ENCODE assay signal across 8 cellular contexts in the genomic region with DNA sequence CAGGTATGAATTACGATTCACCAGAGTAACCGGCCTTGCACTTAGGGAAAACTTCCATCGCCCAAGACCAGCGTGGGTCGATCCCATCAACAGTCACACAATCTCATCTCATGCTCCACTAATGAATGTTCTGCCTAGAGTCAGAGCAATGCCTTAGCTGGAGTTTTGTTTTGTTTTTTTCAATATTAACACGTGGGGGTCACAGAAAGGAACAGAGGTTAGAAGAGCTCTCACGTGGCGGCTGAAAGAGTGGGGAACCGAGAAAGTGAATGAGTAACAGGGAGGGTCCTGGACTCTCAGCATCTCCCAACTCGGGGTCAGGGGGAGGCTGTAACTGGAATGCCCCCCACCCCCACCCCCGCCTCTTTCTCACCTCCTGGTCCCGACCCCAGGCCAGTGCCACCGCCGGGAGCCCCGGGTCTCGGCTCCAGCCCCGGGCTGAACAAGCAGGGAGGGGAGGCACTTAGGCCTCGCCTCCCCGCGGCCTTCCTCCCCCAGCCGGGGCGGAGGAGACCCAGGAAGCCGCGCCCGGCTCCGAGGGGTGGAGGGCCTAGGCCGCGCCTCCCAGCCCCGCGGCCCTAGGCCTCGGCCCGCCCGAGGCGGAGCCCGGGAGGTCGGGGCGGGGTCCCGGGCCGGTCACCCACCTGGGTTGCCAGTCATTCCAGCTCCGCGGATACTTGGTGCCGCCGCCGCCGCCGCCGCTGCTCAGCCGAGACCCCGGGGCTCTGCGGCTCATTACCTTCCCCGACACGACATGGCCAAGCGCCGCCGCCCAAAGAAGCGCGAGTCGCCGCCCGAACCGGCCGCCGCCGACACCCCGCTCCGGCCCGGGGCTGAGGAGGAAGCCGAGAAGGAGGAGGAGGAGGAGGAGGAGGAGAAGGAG. TPM values are rescaled to one million over a fixed set of nuclear protein-coding genes. Genes with fewer than 3 reads are reported as not detected.
DNase-seq lines count a peak whose midpoint lies in the region; ATAC-seq and TF ChIP-seq lines count a peak whose summit lies in the region.
"Not testable (repeated sequence)": the region's sequence is repeated elsewhere in the genome, so short reads cannot be mapped to it uniquely, and the experiment has no call there.

No MANE protein-coding gene starts in this region.

- H3K36me3 ChIP-seq in esophagus (ENCODE audit: control insufficient read depth in 2 of 2, insufficient read depth in 2 of 2, low read length in 1 of 2); mucosa of rectum (ENCODE audit: control insufficient read depth in 2 of 2, insufficient read depth in 2 of 2, low read length in 2 of 2): not testable (repeated sequence)

- DNase-seq in CD4-positive, alpha-beta T cell: peak; percentile 21 to 66 (median 54)
- DNase-seq in RPMI7951 (ENCODE audit: low read depth) (peak; percentile 65), activated T-helper 1 cell treated with Interleukin-2 at 50 U/mL for 16 hours (ENCODE audit: low read depth) (peak; percentile 56)
- peak; percentile 11 for DNase-seq in stimulated activated CD8-positive, alpha-beta memory T cell treated with anti-CD3 and anti-CD28 coated beads, Interleukin-12 subunit alpha, Interleukin-12 subunit beta, amount 100 ng/mL, for 24 hours (ENCODE audit: extremely low read depth)

- not testable (repeated sequence) for H3K27me3 Mint-ChIP-seq in CD4-positive, alpha-beta T cell

- H3K27ac ChIP-seq in CD4-positive, alpha-beta T cell (ENCODE audit: low read depth, low read length): peak overlapping the region; percentile 85
- peak overlapping the region; percentile 98 to 99 for H3K27ac ChIP-seq in esophagus (ENCODE audit: low read depth in 2 of 2, low read length in 1 of 2)
- peak overlapping the region; percentile 91 to 94 for H3K27ac ChIP-seq in mucosa of rectum (ENCODE audit: low read depth in 2 of 2, low read length in 2 of 2)

- not testable (repeated sequence) for H3K9me3 Mint-ChIP-seq in CD4-positive, alpha-beta T cell

- H3K9me3 ChIP-seq in CD4-positive, alpha-beta T cell (ENCODE audit: control insufficient read depth, low read length); esophagus (ENCODE audit: control insufficient read depth in 2 of 2, insufficient read depth in 1 of 2, low read depth in 1 of 2, low read length in 1 of 2); mucosa of rectum (ENCODE audit: control insufficient read depth in 2 of 2, low read length in 2 of 2): not testable (repeated sequence)

- CTCF ChIA-PET in CD4-positive, alpha-beta T cell (lab: Charles Lee): interaction anchor here (0.9 to 1.5 kb wide), 2 partner anchors 120 to 124 kb away, joined by 3 to 4 read pairs; a partner anchor contains a TSS

- WGBS in esophagus, 2 donors: 0% methylated on average over 33 to 68 of the region's 68 CpGs

- H3K9ac ChIP-seq in mucosa of rectum (ENCODE audit: low read depth in 1 of 2, low read length in 2 of 2): peak overlapping the region; percentile 85

- H3K4me3 ChIP-seq in esophagus (ENCODE audit: low read depth in 1 of 2, low read length in 2 of 2): peak overlapping the region; percentile 70 to 82
- H3K4me3 ChIP-seq in mucosa of rectum (ENCODE audit: low read length in 2 of 2): peak overlapping the region; percentile 81 to 83

- peaks cover 44% of the 10 kb centered on the region for H3K4me1 Mint-ChIP-seq in CD4-positive, alpha-beta T cell (ENCODE audit: low read depth)

- H3K4me3 Mint-ChIP-seq in CD4-positive, alpha-beta T cell: peak overlapping the region; percentile 98

- ATAC-seq in CD4-positive, alpha-beta T cell (ENCODE audit: poor library complexity): peak; percentile 47
- ATAC-seq in GM21447 (IDR thresholded peaks at IDR 0.05; ENCODE audit: unreplicated experiment): peak; percentile 33
- ATAC-seq in HG03521 (IDR thresholded peaks at IDR 0.05; ENCODE audit: unreplicated experiment): peak; percentile 46

- H3K27me3 ChIP-seq in CD4-positive, alpha-beta T cell (ENCODE audit: control insufficient read depth, insufficient read depth, low read length); esophagus (ENCODE audit: control insufficient read depth in 1 of 2, insufficient read depth in 2 of 2, low read length in 2 of 2); mucosa of rectum (ENCODE audit: control insufficient read depth in 2 of 2, insufficient read depth in 2 of 2, low read length in 2 of 2): not testable (repeated sequence)

- intact Hi-C loops in CD4-positive, alpha-beta T cell (cut with DNase I, micrococcal nuclease): loop anchor here (1.0 to 5.0 kb wide), 3 partner anchors 123 to 139 kb away; a partner anchor contains a TSS

- TF ChIP-seq CTCF in CD4-positive, alpha-beta T cell (IDR thresholded peaks at IDR 0.05): not testable (repeated sequence)

- not testable (repeated sequence) for H3K4me1 ChIP-seq in esophagus (ENCODE audit: control insufficient read depth in 2 of 2, insufficient read depth in 2 of 2, low read length in 1 of 2); mucosa of rectum (ENCODE audit: control insufficient read depth in 2 of 2, insufficient read depth in 2 of 2, low read length in 2 of 2)

- peak overlapping the region; percentile 91 for H3K27ac Mint-ChIP-seq in CD4-positive, alpha-beta T cell

- POLR2A ChIA-PET in CD4-positive, alpha-beta T cell (lab: Charles Lee): interaction anchor here (0.9 to 2.1 kb wide), 6 partner anchors 18 to 136 kb away, joined by 4 to 13 read pairs (median 4); a partner anchor contains a TSS

- H3K36me3 Mint-ChIP-seq in CD4-positive, alpha-beta T cell (ENCODE audit: low read depth): not testable (repeated sequence)

RNA-seq across cellular contexts. Expression of a gene that starts 0.7 kb away (rescaled TPM):
- total RNA-seq in CD4-positive, alpha-beta T cell: 100 to 1,000 TPM; 120 to 127 TPM
- total RNA-seq in RPMI7951 (2014; rRNA removed; shearing (Covaris generic)): 18.6 and 25.6 TPM in 2 replicates
- 10 to 100 TPM in 1 of 2 donors, 1 to 10 TPM in 1; 9.2 to 15.0 TPM for polyA plus RNA-seq in esophagus

RNA-seq across cellular contexts. Expression of a gene that starts 58.2 kb away (rescaled TPM):
- total RNA-seq in CD4-positive, alpha-beta T cell: not detected
- total RNA-seq in RPMI7951 (2014; rRNA removed; shearing (Covaris generic)): 1.6 and 2.2 TPM in 2 replicates
- under 1 TPM; 0.22 to 0.41 TPM for polyA plus RNA-seq in esophagus

Comparison
In these comparisons a context has a peak if more than half of its experiments do, and no peak if none do; other contexts are left out.
1. Peak in every context shown above with its lines: DNase-seq, ATAC-seq, H3K4me3 ChIP-seq and H3K27ac ChIP-seq.
2. DNase-seq: peak in every context shown above with its lines; median percentile 65 in RPMI7951; 56 in activated T-helper 1 cell treated with Interleukin-2 at 50 U/mL for 16 hours; 54 in CD4-positive, alpha-beta T cell; 11 in stimulated activated CD8-positive, alpha-beta memory T cell treated with anti-CD3 and anti-CD28 coated beads, Interleukin-12 subunit alpha, Interleukin-12 subunit beta, amount 100 ng/mL, for 24 hours.